ENCODE assay signal across 15 cellular contexts in genomic region chr13:49810825-49811526, GRCh38. TPM values are rescaled to one million over a fixed set of nuclear protein-coding genes. Genes with fewer than 3 reads are reported as not detected.
A peak's percentile ranks its signal among the peaks of the same experiment; 100 is the strongest.
DNase-seq lines count a peak whose midpoint lies in the region; ATAC-seq and TF ChIP-seq lines count a peak whose summit lies in the region.
"Had no signal": no experiment of that assay in that cellular context is flagged by ENCODE, and none has a peak within 500 bp of the region (broad histone marks: within the 10 kb centered on the region; RNA-seq: fewer than 3 reads in every experiment).

No MANE protein-coding gene starts in this region.

- H3K27ac ChIP-seq in brain microvascular endothelial cell (peak overlapping the region; percentile 23), smooth muscle cell (ENCODE audit: low read depth) (peak overlapping the region; percentile 84)
- H3K27ac ChIP-seq: neural progenitor cell, Peyer's patch had no signal

- peak overlapping the region; percentile 79 for H3K4me2 ChIP-seq in smooth muscle cell
- H3K4me2 ChIP-seq: neural progenitor cell had no signal

- H3K9ac ChIP-seq in smooth muscle cell (ENCODE audit: low read depth) = peak overlapping the region; percentile 36
- H3K9ac ChIP-seq: neural progenitor cell had no signal

- H3F3A ChIP-seq in smooth muscle cell (ENCODE audit: low read depth) = no peaks in the 10 kb centered on the region

- peaks cover 15% of the 10 kb centered on the region for H3K27me3 Mint-ChIP-seq in HFFc6 (ENCODE audit: insufficient read depth)

- no peaks in the 10 kb centered on the region for H3K9me3 ChIP-seq in smooth muscle cell (replicated peaks; ENCODE audit: low read depth)
- H3K9me3 ChIP-seq: Peyer's patch had no signal

- H3K4me3 ChIP-seq in brain microvascular endothelial cell (ENCODE audit: low read depth, low read length) (no peak overlapping the region), smooth muscle cell (peak overlapping the region; percentile 20)
- H3K4me3 ChIP-seq: neural progenitor cell, Peyer's patch had no signal

- TF ChIP-seq CTCF in HFFc6 (IDR thresholded peaks at IDR 0.05) (no peak), brain microvascular endothelial cell (IDR thresholded peaks at IDR 0.05; ENCODE audit: low read depth, low read length, missing control alignments) (no peak), smooth muscle cell (IDR thresholded peaks at IDR 0.05; ENCODE audit: borderline replicate concordance, insufficient read depth, poor library complexity, severe bottlenecking) (no peak)

- no peaks in the 10 kb centered on the region; the same call in 1 of the 2 replicates for H3K9me3 Mint-ChIP-seq in HFFc6
- H3K9me3 Mint-ChIP-seq: immature natural killer cell, neural progenitor cell had no signal

- H3K4me1 ChIP-seq in smooth muscle cell (ENCODE audit: low read depth) = no peaks in the 10 kb centered on the region
- H3K4me1 ChIP-seq: neural progenitor cell, Peyer's patch had no signal

- no peaks in the 10 kb centered on the region for H3K36me3 Mint-ChIP-seq in HFFc6 (ENCODE audit: low read depth)
- H3K36me3 Mint-ChIP-seq: activated CD8-positive, alpha-beta memory T cell treated with anti-CD3 and anti-CD28 coated beads, Interleukin-2, amount 10 ng/mL, durations not matched to agents 7 days and 5 days; IgD-negative memory B cell; immature natural killer cell; neural progenitor cell had no signal

- peak overlapping the region; percentile 42 for H3K27ac Mint-ChIP-seq in HFFc6
- H3K27ac Mint-ChIP-seq: activated CD8-positive, alpha-beta memory T cell treated with anti-CD3 and anti-CD28 coated beads, Interleukin-2, amount 10 ng/mL, durations not matched to agents 7 days and 5 days; IgD-negative memory B cell; immature natural killer cell; neural progenitor cell had no signal

- 7% methylated on average over 4 of the region's 4 CpGs for WGBS in smooth muscle cell (ENCODE audit: low lambda C conversion rate)

- no peaks in the 10 kb centered on the region for H4K20me1 ChIP-seq in smooth muscle cell (ENCODE audit: low read depth)

- H3K36me3 ChIP-seq in brain microvascular endothelial cell (replicated peaks) = no peaks in the 10 kb centered on the region
- no peaks in the 10 kb centered on the region for H3K36me3 ChIP-seq in smooth muscle cell (ENCODE audit: low read depth)
- H3K36me3 ChIP-seq: neural progenitor cell, Peyer's patch had no signal

- DNase-seq in HFFc6 (no peak), brain microvascular endothelial cell (peak; percentile 46), hepatic stellate cell (ENCODE audit: low spot score) (peak; percentile 13), smooth muscle cell (lab: John Stamatoyannopoulos, UW; ENCODE audit: unreplicated experiment) (peak; percentile 9)
- DNase-seq: activated CD8-positive, alpha-beta memory T cell treated with anti-CD3 and anti-CD28 coated beads, Interleukin-2, amount 10 ng/mL, durations not matched to agents 7 days and 5 days; anterior cingulate cortex; immature natural killer cell; NCI-H2081 treated with DMSO at 0.1 percent for 48 hours; Peyer's patch; stimulated activated naive CD8-positive, alpha-beta T cell treated with anti-CD3 and anti-CD28 coated beads, Interleukin-15, Interleukin-2, amounts not matched to agents 100 U/mL and 50 U/mL, for 24 hours had no signal

- in situ Hi-C loops in brain microvascular endothelial cell (cut with HindIII; ENCODE audit: low pct_ligation_motif_present, low sequenced_read_pairs) = no loop called here

- no peaks in the 10 kb centered on the region for H3K27me3 ChIP-seq in brain microvascular endothelial cell (replicated peaks)
- H3K27me3 ChIP-seq in smooth muscle cell (ENCODE audit: low read depth) = no peaks in the 10 kb centered on the region
- H3K27me3 ChIP-seq: neural progenitor cell, Peyer's patch had no signal

- ATAC-seq in GM18498 (IDR thresholded peaks at IDR 0.05; ENCODE audit: unreplicated experiment) (no peak), GM21367 (IDR thresholded peaks at IDR 0.05; ENCODE audit: unreplicated experiment) (no peak), HG03139 (IDR thresholded peaks at IDR 0.05; ENCODE audit: unreplicated experiment) (no peak)
- ATAC-seq: activated CD8-positive, alpha-beta memory T cell treated with anti-CD3 and anti-CD28 coated beads, Interleukin-2, amount 10 ng/mL, durations not matched to agents 7 days and 5 days; stimulated activated naive CD8-positive, alpha-beta T cell treated with anti-CD3 and anti-CD28 coated beads, Interleukin-15, Interleukin-2, amounts not matched to agents 100 U/mL and 50 U/mL, for 24 hours had no signal

- no peak overlapping the region for H2AFZ ChIP-seq in smooth muscle cell (ENCODE audit: low read depth)
- H2AFZ ChIP-seq: neural progenitor cell had no signal

- no peak overlapping the region for H3K4me3 Mint-ChIP-seq in HFFc6
- H3K4me3 Mint-ChIP-seq: activated CD8-positive, alpha-beta memory T cell treated with anti-CD3 and anti-CD28 coated beads, Interleukin-2, amount 10 ng/mL, durations not matched to agents 7 days and 5 days; IgD-negative memory B cell; immature natural killer cell; neural progenitor cell had no signal

- H3K4me1 Mint-ChIP-seq in HFFc6 (ENCODE audit: low read depth) = peaks cover 42% of the 10 kb centered on the region
- H3K4me1 Mint-ChIP-seq: activated CD8-positive, alpha-beta memory T cell treated with anti-CD3 and anti-CD28 coated beads, Interleukin-2, amount 10 ng/mL, durations not matched to agents 7 days and 5 days; IgD-negative memory B cell; immature natural killer cell had no signal

- no peaks in the 10 kb centered on the region for H3K79me2 ChIP-seq in smooth muscle cell (ENCODE audit: low read depth)

RNA-seq across cellular contexts. Expression of gene KPNA3, which starts 18.5 kb away (rescaled TPM):
- total RNA-seq in HFFc6 (2021; fragmentation: NEBNext Ultra II Directional; extraction: Animal tissue kit (Norgen Biotek cat#: 25700)) = 10 to 100 TPM; 57.2 to 74.4 (median 65.6) TPM
- 36.2 and 38.9 TPM in 2 replicates for total RNA-seq in smooth muscle cell
- polyA plus RNA-seq in smooth muscle cell = 19.0 and 22.7 TPM in 2 replicates
